10 cellular contexts compared by ENCODE assay signal in the genomic region with DNA sequence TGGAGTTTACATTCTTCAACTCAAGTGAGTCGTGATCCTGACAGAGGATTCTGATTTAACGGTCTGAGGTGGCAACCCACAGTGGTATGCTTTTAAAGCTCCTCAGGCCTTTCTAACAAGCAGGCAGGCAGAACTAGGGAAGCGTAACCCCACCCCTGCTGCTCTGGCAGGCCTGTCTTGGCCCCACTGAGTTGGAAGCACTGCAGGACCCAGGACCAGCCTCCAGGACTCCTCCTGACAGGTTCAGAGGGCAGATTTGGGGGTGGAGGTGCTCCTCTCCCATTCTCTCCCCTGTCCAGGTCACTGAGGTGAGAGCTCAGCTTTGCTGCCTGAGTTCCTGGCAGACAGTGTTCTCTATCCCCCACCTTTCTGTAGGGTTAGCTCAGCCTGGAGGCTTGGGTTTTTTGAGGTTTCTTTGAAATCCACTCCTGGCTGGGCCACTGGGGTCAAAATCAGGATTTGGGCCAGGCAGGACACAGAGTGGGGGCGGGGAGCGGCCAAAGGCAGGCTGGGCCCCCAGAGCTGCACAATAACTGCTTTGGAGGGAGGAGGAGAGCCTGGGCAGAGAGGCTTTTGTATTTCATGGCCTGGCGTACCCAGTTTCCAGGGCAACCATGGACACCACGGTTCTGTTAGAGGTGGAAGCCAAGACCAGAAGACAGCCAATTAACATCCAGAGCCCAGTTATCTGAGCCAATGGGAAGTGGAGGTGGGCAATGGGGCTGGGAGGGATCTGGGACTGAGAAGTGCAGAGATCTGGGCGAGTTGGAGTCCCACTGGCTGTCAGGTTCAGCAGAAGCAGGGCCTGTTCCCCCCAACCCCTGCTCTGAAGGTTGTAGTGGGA. TPM values are rescaled to one million over a fixed set of nuclear protein-coding genes. Genes with fewer than 3 reads are reported as not detected.
A peak's percentile ranks its signal among the peaks of the same experiment; 100 is the strongest.
DNase-seq lines count a peak whose midpoint lies in the region; ATAC-seq and TF ChIP-seq lines count a peak whose summit lies in the region.
"Had no signal": no experiment of that assay in that cellular context is flagged by ENCODE, and none has a peak within 500 bp of the region (broad histone marks: within the 10 kb centered on the region; RNA-seq: fewer than 3 reads in every experiment).

No MANE protein-coding gene starts in this region.

- CTCF ChIA-PET in activated CD8-positive, alpha-beta T cell treated with anti-CD3 and anti-CD28 coated beads for 36 hours (lab: Charles Lee): interaction anchor here (0.7 to 6.6 kb wide), 10 partner anchors 9 to 163 kb away, joined by 3 to 74 read pairs (median 13); a partner anchor contains a TSS

- 85% methylated on average over 8 of the region's 8 CpGs for WGBS in thymus

- no peaks in the 10 kb centered on the region for H3K9me3 Mint-ChIP-seq in activated naive CD8-positive, alpha-beta T cell treated with anti-CD3 and anti-CD28 coated beads, Interleukin-2, amount 50 U/mL, for 24 hours
- no peaks in the 10 kb centered on the region for H3K9me3 Mint-ChIP-seq in activated naive CD8-positive, alpha-beta T cell treated with anti-CD3 and anti-CD28 coated beads for 36 hours
- H3K9me3 Mint-ChIP-seq in activated CD8-positive, alpha-beta T cell treated with anti-CD3 and anti-CD28 coated beads for 36 hours: no peaks in the 10 kb centered on the region
- H3K9me3 Mint-ChIP-seq: CD4-positive, CD25-positive, alpha-beta regulatory T cell had no signal

- H3K27ac ChIP-seq in WERI-Rb-1 (no peak overlapping the region), thymus (ENCODE audit: low read depth) (peak overlapping the region; percentile 42)

- H3K36me3 ChIP-seq in WERI-Rb-1 (peaks cover 54% of the 10 kb centered on the region), thymus (ENCODE audit: control insufficient read depth, insufficient read depth) (peaks cover 71% of the 10 kb centered on the region)

- H3K4me1 Mint-ChIP-seq in activated naive CD8-positive, alpha-beta T cell treated with anti-CD3 and anti-CD28 coated beads, Interleukin-2, amount 50 U/mL, for 24 hours: peaks cover 7% of the 10 kb centered on the region
- H3K4me1 Mint-ChIP-seq in activated naive CD8-positive, alpha-beta T cell treated with anti-CD3 and anti-CD28 coated beads for 36 hours: peaks cover 14% of the 10 kb centered on the region
- H3K4me1 Mint-ChIP-seq in activated CD8-positive, alpha-beta T cell treated with anti-CD3 and anti-CD28 coated beads for 36 hours (ENCODE audit: low read depth): peaks cover 16% of the 10 kb centered on the region

- no peak overlapping the region for H3K4me3 ChIP-seq in WERI-Rb-1 (ENCODE audit: low read depth, low read length)
- no peak overlapping the region for H3K4me3 ChIP-seq in thymus (ENCODE audit: low read length)
- H3K4me3 ChIP-seq: transverse colon had no signal

- peaks cover 11% of the 10 kb centered on the region for H3K36me3 Mint-ChIP-seq in activated naive CD8-positive, alpha-beta T cell treated with anti-CD3 and anti-CD28 coated beads, Interleukin-2, amount 50 U/mL, for 24 hours (ENCODE audit: low read depth)
- peaks cover 9% of the 10 kb centered on the region for H3K36me3 Mint-ChIP-seq in activated naive CD8-positive, alpha-beta T cell treated with anti-CD3 and anti-CD28 coated beads for 36 hours
- H3K36me3 Mint-ChIP-seq in activated CD8-positive, alpha-beta T cell treated with anti-CD3 and anti-CD28 coated beads for 36 hours (ENCODE audit: low read depth): peaks cover 9% of the 10 kb centered on the region

- POLR2A ChIA-PET in activated CD8-positive, alpha-beta T cell treated with anti-CD3 and anti-CD28 coated beads for 36 hours (lab: Charles Lee): interaction anchor here (0.7 to 8.1 kb wide), 8 partner anchors 9 to 101 kb away, joined by 3 to 69 read pairs (median 3); a partner anchor contains a TSS

- H3K4me1 ChIP-seq in thymus (ENCODE audit: control insufficient read depth, insufficient read depth, low read length): no peaks in the 10 kb centered on the region

- H3K27ac Mint-ChIP-seq in activated naive CD8-positive, alpha-beta T cell treated with anti-CD3 and anti-CD28 coated beads, Interleukin-2, amount 50 U/mL, for 24 hours: no peak overlapping the region
- no peak overlapping the region for H3K27ac Mint-ChIP-seq in activated naive CD8-positive, alpha-beta T cell treated with anti-CD3 and anti-CD28 coated beads for 36 hours
- H3K27ac Mint-ChIP-seq in activated CD8-positive, alpha-beta T cell treated with anti-CD3 and anti-CD28 coated beads for 36 hours: no peak overlapping the region

- H3K9me3 ChIP-seq in WERI-Rb-1 (ENCODE audit: severe bottlenecking) (no peaks in the 10 kb centered on the region), thymus (ENCODE audit: control insufficient read depth) (no peaks in the 10 kb centered on the region)
- H3K9me3 ChIP-seq: transverse colon had no signal

- no peaks in the 10 kb centered on the region for H3K27me3 ChIP-seq in WERI-Rb-1 (ENCODE audit: insufficient read depth, low read depth, severe bottlenecking)
- H3K27me3 ChIP-seq in thymus (ENCODE audit: control insufficient read depth, insufficient read depth): no peaks in the 10 kb centered on the region
- H3K27me3 ChIP-seq: transverse colon had no signal

- TF ChIP-seq CTCF in WERI-Rb-1 (IDR thresholded peaks at IDR 0.05; ENCODE audit: low read depth, low read length): 0 out of 2 replicates have a peak, but pooled peaks have one; percentile 1
- no peak for TF ChIP-seq CTCF in activated CD8-positive, alpha-beta T cell treated with anti-CD3 and anti-CD28 coated beads for 36 hours (IDR thresholded peaks at IDR 0.05)

- no peak for DNase-seq in activated naive CD8-positive, alpha-beta T cell treated with anti-CD3 and anti-CD28 coated beads, Interleukin-2, amount 50 U/mL, for 24 hours
- no peak for DNase-seq in activated naive CD8-positive, alpha-beta T cell treated with anti-CD3 and anti-CD28 coated beads for 36 hours
- DNase-seq in WERI-Rb-1 (no peak), hypothalamus (lab: John Stamatoyannopoulos, UW) (peak in 45 of 51 donors; percentile 15 to 92 (median 68))
- DNase-seq in activated CD8-positive, alpha-beta T cell treated with anti-CD3 and anti-CD28 coated beads for 36 hours: no peak
- DNase-seq: CD4-positive, CD25-positive, alpha-beta regulatory T cell; transverse colon had no signal

- no peak overlapping the region for H3K4me3 Mint-ChIP-seq in activated naive CD8-positive, alpha-beta T cell treated with anti-CD3 and anti-CD28 coated beads, Interleukin-2, amount 50 U/mL, for 24 hours
- no peak overlapping the region for H3K4me3 Mint-ChIP-seq in activated naive CD8-positive, alpha-beta T cell treated with anti-CD3 and anti-CD28 coated beads for 36 hours
- no peak overlapping the region for H3K4me3 Mint-ChIP-seq in activated CD8-positive, alpha-beta T cell treated with anti-CD3 and anti-CD28 coated beads for 36 hours
- H3K4me3 Mint-ChIP-seq: CD4-positive, CD25-positive, alpha-beta regulatory T cell had no signal

- H3K27me3 Mint-ChIP-seq in activated naive CD8-positive, alpha-beta T cell treated with anti-CD3 and anti-CD28 coated beads, Interleukin-2, amount 50 U/mL, for 24 hours: no peaks in the 10 kb centered on the region
- H3K27me3 Mint-ChIP-seq in activated naive CD8-positive, alpha-beta T cell treated with anti-CD3 and anti-CD28 coated beads for 36 hours: no peaks in the 10 kb centered on the region
- no peaks in the 10 kb centered on the region for H3K27me3 Mint-ChIP-seq in activated CD8-positive, alpha-beta T cell treated with anti-CD3 and anti-CD28 coated beads for 36 hours
- H3K27me3 Mint-ChIP-seq: CD4-positive, CD25-positive, alpha-beta regulatory T cell had no signal

- ATAC-seq in activated naive CD8-positive, alpha-beta T cell treated with anti-CD3 and anti-CD28 coated beads, Interleukin-2, amount 50 U/mL, for 24 hours: peak; percentile 6
- ATAC-seq in HG03175 (IDR thresholded peaks at IDR 0.05; ENCODE audit: unreplicated experiment): no peak
- ATAC-seq in activated CD8-positive, alpha-beta T cell treated with anti-CD3 and anti-CD28 coated beads for 36 hours: no peak
- ATAC-seq in GM21619 (IDR thresholded peaks at IDR 0.05; ENCODE audit: unreplicated experiment): no peak

- intact Hi-C loops in activated CD8-positive, alpha-beta T cell treated with anti-CD3 and anti-CD28 coated beads for 36 hours (cut with micrococcal nuclease): no loop called here

RNA-seq across cellular contexts. Expression of a gene that starts 9.5 kb away (rescaled TPM):
- 10 to 100 TPM; 72.1 to 75.1 TPM for total RNA-seq in activated naive CD8-positive, alpha-beta T cell treated with anti-CD3 and anti-CD28 coated beads for 36 hours
- 85.9 TPM for polyA plus RNA-seq in thymus
- 10 to 100 TPM; 54.6 to 55.8 TPM for total RNA-seq in activated CD8-positive, alpha-beta T cell treated with anti-CD3 and anti-CD28 coated beads for 36 hours

RNA-seq across cellular contexts. Expression of a gene that starts 9.6 kb away (rescaled TPM):
- 10 to 100 TPM; 34.0 to 34.4 TPM for total RNA-seq in activated naive CD8-positive, alpha-beta T cell treated with anti-CD3 and anti-CD28 coated beads for 36 hours
- 1.4 TPM for polyA plus RNA-seq in thymus
- total RNA-seq in activated CD8-positive, alpha-beta T cell treated with anti-CD3 and anti-CD28 coated beads for 36 hours: 10 to 100 TPM; 48.0 to 48.6 TPM

RNA-seq across cellular contexts. Expression of a gene that starts 17.5 kb away (rescaled TPM):
- 10 to 100 TPM; 17.7 to 19.6 TPM for total RNA-seq in activated naive CD8-positive, alpha-beta T cell treated with anti-CD3 and anti-CD28 coated beads for 36 hours
- 19.5 TPM for polyA plus RNA-seq in thymus
- total RNA-seq in activated CD8-positive, alpha-beta T cell treated with anti-CD3 and anti-CD28 coated beads for 36 hours: 10 to 100 TPM; 24.4 to 25.3 TPM

RNA-seq across cellular contexts. Expression of a gene that starts 33.9 kb away (rescaled TPM):
- total RNA-seq in activated naive CD8-positive, alpha-beta T cell treated with anti-CD3 and anti-CD28 coated beads for 36 hours: 100 to 1,000 TPM; 110 to 112 TPM
- 27.8 TPM for polyA plus RNA-seq in thymus
- 10 to 100 TPM; 70.6 to 71.0 TPM for total RNA-seq in activated CD8-positive, alpha-beta T cell treated with anti-CD3 and anti-CD28 coated beads for 36 hours

Comparison
In these comparisons a context has a peak if more than half of its experiments do, and no peak if none do; other contexts are left out.
1. DNase-seq: peak in hypothalamus (45 of 51); none in activated naive CD8-positive, alpha-beta T cell treated with anti-CD3 and anti-CD28 coated beads, Interleukin-2, amount 50 U/mL, for 24 hours (single experiment), activated naive CD8-positive, alpha-beta T cell treated with anti-CD3 and anti-CD28 coated beads for 36 hours (single experiment), WERI-Rb-1 (single experiment) and activated CD8-positive, alpha-beta T cell treated with anti-CD3 and anti-CD28 coated beads for 36 hours (single experiment).